Comparison of ENCODE assay signal across 21 cellular contexts in genomic region chr17:56602292-56603130, GRCh38. TPM values are rescaled to one million over a fixed set of nuclear protein-coding genes. Genes with fewer than 3 reads are reported as not detected.
DNase-seq lines count a peak whose midpoint lies in the region; ATAC-seq, FAIRE-seq and TF ChIP-seq lines count a peak whose summit lies in the region.
"Had no signal": no experiment of that assay in that cellular context is flagged by ENCODE, and none has a peak within 500 bp of the region (broad histone marks: within the 10 kb centered on the region; RNA-seq: fewer than 3 reads in every experiment).

No MANE protein-coding gene starts in this region.

- H3K27me3 Mint-ChIP-seq in T-helper 2 cell treated with Interferon-gamma antibody and Interleukin-4, amounts not matched to agents 5 μg/mL and 100 μg/mL, for 36 hours (ENCODE audit: low read depth): peaks cover 51% of the 10 kb centered on the region
- peaks cover 19% of the 10 kb centered on the region for H3K27me3 Mint-ChIP-seq in activated T-cell treated with anti-CD3 and anti-CD28 coated beads, Interleukin-2, amount 50 U/mL, for 4 hours (ENCODE audit: low read depth)

- no peaks in the 10 kb centered on the region for H3K36me3 Mint-ChIP-seq in T-helper 2 cell treated with Interferon-gamma antibody and Interleukin-4, amounts not matched to agents 5 μg/mL and 100 μg/mL, for 36 hours (ENCODE audit: low read depth)
- H3K36me3 Mint-ChIP-seq in activated T-cell treated with anti-CD3 and anti-CD28 coated beads, Interleukin-2, amount 50 U/mL, for 4 hours (ENCODE audit: insufficient read depth): no peaks in the 10 kb centered on the region

- no peaks in the 10 kb centered on the region for H3K79me1 ChIP-seq in mesenchymal stem cell (replicated peaks; ENCODE audit: low read length, poor library complexity, severe bottlenecking)

- no peaks in the 10 kb centered on the region for H3K9me3 ChIP-seq in mesenchymal stem cell (ENCODE audit: control insufficient read depth, low read length)
- H3K9me3 ChIP-seq: ascending aorta, neutrophil, uterus had no signal

- peaks cover 20% of the 10 kb centered on the region for H3K4me1 Mint-ChIP-seq in T-helper 2 cell treated with Interferon-gamma antibody and Interleukin-4, amounts not matched to agents 5 μg/mL and 100 μg/mL, for 36 hours (ENCODE audit: low read depth)
- H3K4me1 Mint-ChIP-seq in activated T-cell treated with anti-CD3 and anti-CD28 coated beads, Interleukin-2, amount 50 U/mL, for 4 hours (ENCODE audit: low read depth): peaks cover 70% of the 10 kb centered on the region

- H4K91ac ChIP-seq in mesenchymal stem cell (ENCODE audit: low read length): no peak overlapping the region

- no peak for DNase-seq in T-helper 2 cell treated with Interferon-gamma antibody and Interleukin-4, amounts not matched to agents 5 μg/mL and 100 μg/mL, for 36 hours (ENCODE audit: low spot score)
- DNase-seq in T-helper 2 cell: no peak
- DNase-seq in LHCN-M2 (ENCODE audit: low read depth): peak; percentile 52
- peak; percentile 22 for DNase-seq in activated T-cell treated with anti-CD3 and anti-CD28 coated beads, Interleukin-2, amount 50 U/mL, for 4 hours
- no peak for DNase-seq in mesenchymal stem cell
- DNase-seq in H54 (ENCODE audit: insufficient read length, low spot score): no peak
- DNase-seq in germinal center (ENCODE audit: low spot score): no peak
- DNase-seq: HCEC 1CT, islet precursor cell, NCI-H1417 treated with DMSO at 0.1 percent for 48 hours, NCI-H2171 treated with DMSO at 0.1 percent for 48 hours, RPMI8226, uterus had no signal

- H2AFZ ChIP-seq in mesenchymal stem cell (ENCODE audit: low read depth, low read length): no peak overlapping the region
- H2AFZ ChIP-seq: hepatocyte had no signal

- peak in 1 of 2 donors; percentile 47 for ATAC-seq in activated T-cell treated with anti-CD3 and anti-CD28 coated beads, Interleukin-2, amount 50 U/mL, for 4 hours
- ATAC-seq in HG03457 (IDR thresholded peaks at IDR 0.05; ENCODE audit: unreplicated experiment): no peak

- H2BK12ac ChIP-seq in mesenchymal stem cell (ENCODE audit: low read length in 2 of 2): no peak overlapping the region

- peak overlapping the region; percentile 9 for H2BK5ac ChIP-seq in mesenchymal stem cell (ENCODE audit: low read depth, low read length, poor library complexity, severe bottlenecking)

- peaks cover 6% of the 10 kb centered on the region for H3K4me1 ChIP-seq in mesenchymal stem cell (ENCODE audit: control insufficient read depth, insufficient read depth, low read depth, low read length)

- no peak overlapping the region for H3K23ac ChIP-seq in mesenchymal stem cell (ENCODE audit: low read length in 2 of 2)

- no peak for TF ChIP-seq POLR2A in H54 (IDR thresholded peaks at IDR 0.05; ENCODE audit: low read depth, low read length)

- no peaks in the 10 kb centered on the region for H3K9me3 Mint-ChIP-seq in T-helper 2 cell treated with Interferon-gamma antibody and Interleukin-4, amounts not matched to agents 5 μg/mL and 100 μg/mL, for 36 hours
- no peaks in the 10 kb centered on the region for H3K9me3 Mint-ChIP-seq in activated T-cell treated with anti-CD3 and anti-CD28 coated beads, Interleukin-2, amount 50 U/mL, for 4 hours

- H3K27me3 ChIP-seq in mesenchymal stem cell (ENCODE audit: control insufficient read depth in 1 of 2, insufficient read depth in 1 of 2, low read length in 2 of 2): peaks cover 22 to 49% of the 10 kb centered on the region in 2 experiments
- H3K27me3 ChIP-seq: ascending aorta had no signal

- no peak overlapping the region for H2BK15ac ChIP-seq in mesenchymal stem cell (ENCODE audit: low read depth, poor library complexity, severe bottlenecking)

- FAIRE-seq in H54 (lab: Jason Lieb, UNC): no peak
- FAIRE-seq: A204.1, GM18507 had no signal

- no peak overlapping the region for H3K4me3 ChIP-seq in mesenchymal stem cell (ENCODE audit: insufficient read depth in 1 of 2, low read depth in 1 of 2, low read length in 2 of 2)
- H3K4me3 ChIP-seq: ascending aorta, hepatocyte, uterus had no signal

- no peak overlapping the region for H2AK5ac ChIP-seq in mesenchymal stem cell (ENCODE audit: low read length, severe bottlenecking)

- H3K36me3 ChIP-seq in mesenchymal stem cell (ENCODE audit: control insufficient read depth in 1 of 2, insufficient read depth in 2 of 2, low read depth in 1 of 2, low read length in 2 of 2): no peaks in the 10 kb centered on the region
- H3K36me3 ChIP-seq: ascending aorta, neutrophil, uterus had no signal

- no peak overlapping the region for H4K8ac ChIP-seq in mesenchymal stem cell (ENCODE audit: low read length)

- WGBS in mesenchymal stem cell: 94% methylated on average over 8 of the region's 8 CpGs

- H3K4me3 Mint-ChIP-seq in T-helper 2 cell treated with Interferon-gamma antibody and Interleukin-4, amounts not matched to agents 5 μg/mL and 100 μg/mL, for 36 hours: no peak overlapping the region
- H3K4me3 Mint-ChIP-seq in activated T-cell treated with anti-CD3 and anti-CD28 coated beads, Interleukin-2, amount 50 U/mL, for 4 hours: no peak overlapping the region

- no peak overlapping the region for H3K18ac ChIP-seq in mesenchymal stem cell (ENCODE audit: low read depth in 1 of 2, low read length in 2 of 2)

- H3K4me2 ChIP-seq in mesenchymal stem cell (ENCODE audit: low read length, poor library complexity, severe bottlenecking): no peak overlapping the region
- H3K4me2 ChIP-seq: hepatocyte had no signal

- no peak overlapping the region for H3K9ac ChIP-seq in mesenchymal stem cell (ENCODE audit: low read length)

- H3K14ac ChIP-seq in mesenchymal stem cell (ENCODE audit: low read length in 2 of 2): no peak overlapping the region

- H3K4ac ChIP-seq in mesenchymal stem cell (ENCODE audit: low read depth in 1 of 2, low read length in 2 of 2): no peak overlapping the region

- H2BK120ac ChIP-seq in mesenchymal stem cell (ENCODE audit: low read depth, low read length): no peak overlapping the region

- peak overlapping the region; percentile 6 for H3K27ac Mint-ChIP-seq in T-helper 2 cell treated with Interferon-gamma antibody and Interleukin-4, amounts not matched to agents 5 μg/mL and 100 μg/mL, for 36 hours

- no peak overlapping the region for H3K27ac ChIP-seq in mesenchymal stem cell (ENCODE audit: low read length, poor library complexity, severe bottlenecking)
- H3K27ac ChIP-seq: ascending aorta, hepatocyte, neutrophil, uterus had no signal

RNA-seq across cellular contexts. Expression of gene NOG, which starts 9.0 kb away (rescaled TPM):
- total RNA-seq in LHCN-M2 (2014; rRNA removed): 196 and 274 TPM in 2 replicates
- polyA plus RNA-seq in LHCN-M2 (2012): 48.6 TPM
- under 1 TPM; 0.37 to 0.89 (median 0.43) TPM for total RNA-seq in activated T-cell treated with anti-CD3 and anti-CD28 coated beads, Interleukin-2, amount 50 U/mL, for 4 hours
- polyA plus RNA-seq in mesenchymal stem cell (2013, experiment 1 of 2): 8.7 TPM
- polyA plus RNA-seq in mesenchymal stem cell (2013, experiment 2 of 2): 9.5 TPM
- total RNA-seq: ascending aorta; HT-29; T-helper 1 cell treated with Interleukin-12 subunit alpha and Interleukin-12 subunit beta and Interleukin-4 antibody, amounts not matched to agents 30 ng/mL and 1 ng/mL, for 36 hours had no signal

Comparison
In these comparisons a context has a peak if more than half of its experiments do, and no peak if none do; other contexts are left out.
1. DNase-seq: peak in LHCN-M2 (single experiment) and activated T-cell treated with anti-CD3 and anti-CD28 coated beads, Interleukin-2, amount 50 U/mL, for 4 hours (single experiment); none in T-helper 2 cell treated with Interferon-gamma antibody and Interleukin-4, amounts not matched to agents 5 μg/mL and 100 μg/mL, for 36 hours (single experiment), T-helper 2 cell (0 of 5), mesenchymal stem cell (single experiment), H54 (single experiment) and germinal center (single experiment).
2. RNA of gene NOG, which starts 9.0 kb away (total RNA-seq): 196 to 274 TPM in LHCN-M2; 0.37 to 0.89 TPM in activated T-cell treated with anti-CD3 and anti-CD28 coated beads, Interleukin-2, amount 50 U/mL, for 4 hours; every median in the first group is over 100 times any median in the second.